Comparison of ENCODE assay signal across 15 cellular contexts in the genomic region with DNA sequence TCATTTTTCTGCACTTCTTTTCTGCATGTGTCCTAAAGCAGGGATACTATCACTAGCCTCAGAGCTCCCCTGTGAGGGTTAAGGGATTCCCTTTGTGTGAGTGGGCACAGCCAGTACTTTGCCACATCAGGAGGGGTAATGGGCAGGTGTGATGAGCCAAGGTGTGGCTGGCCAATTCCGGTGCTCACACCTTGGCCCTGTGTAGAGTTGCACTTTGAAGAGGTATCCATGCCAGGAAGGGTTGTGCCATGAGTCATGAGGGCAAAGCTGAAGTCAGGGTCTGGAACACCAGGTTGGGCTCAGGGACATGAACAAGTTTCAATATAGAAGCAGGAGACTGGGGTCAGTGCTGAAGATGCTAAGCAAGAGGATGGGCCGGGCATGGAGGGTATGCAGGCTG.
DNase-seq lines count a peak whose midpoint lies in the region; ATAC-seq and TF ChIP-seq lines count a peak whose summit lies in the region.
"Had no signal": no experiment of that assay in that cellular context is flagged by ENCODE, and none has a peak within 500 bp of the region (broad histone marks: within the 10 kb centered on the region; RNA-seq: fewer than 3 reads in every experiment).

No MANE protein-coding gene starts in this region.

- H2BK5ac ChIP-seq in trophoblast cell (ENCODE audit: low read depth, low read length, poor library complexity): no peak overlapping the region

- H3K4me3 ChIP-seq in HCT116 (replicated peaks in 1 of 2; ENCODE audit: low read depth in 1 of 2, low read length in 2 of 2) (peak overlapping the region in 1 of 2 experiments; percentile 11; a peak in 1 of 4 replicates), PC-9 (no peak overlapping the region), trophoblast cell (ENCODE audit: low read depth, low read length) (no peak overlapping the region)
- H3K4me3 ChIP-seq: K562, MG63 had no signal

- H3K79me2 ChIP-seq in HCT116 (ENCODE audit: insufficient read depth, low read length) (no peaks in the 10 kb centered on the region), PC-9 (ENCODE audit: low read depth) (no peaks in the 10 kb centered on the region), trophoblast cell (ENCODE audit: control insufficient read depth, insufficient read depth, low read length, poor library complexity) (peaks cover 2% of the 10 kb centered on the region)

- peaks cover 9 to 29% of the 10 kb centered on the region in 2 experiments for H3K4me1 ChIP-seq in HCT116 (ENCODE audit: control insufficient read depth in 1 of 2, insufficient read depth in 2 of 2, low read length in 2 of 2)
- H3K4me1 ChIP-seq in PC-9 (replicated peaks; ENCODE audit: insufficient read depth): peaks cover 20% of the 10 kb centered on the region
- H3K4me1 ChIP-seq in trophoblast cell (ENCODE audit: control insufficient read depth in 1 of 2, insufficient read depth in 2 of 2, low read length in 2 of 2): peaks cover 8 to 9% of the 10 kb centered on the region in 2 experiments

- no peak overlapping the region for H4K12ac ChIP-seq in trophoblast cell (ENCODE audit: low read depth, low read length)

- H2AK5ac ChIP-seq in trophoblast cell (ENCODE audit: low read length): peak overlapping the region; percentile 1

- no peak overlapping the region for H4K8ac ChIP-seq in trophoblast cell (ENCODE audit: low read depth, low read length)

- CTCF ChIA-PET in HCT116 (lab: Charles Lee): no interaction called here
- CTCF ChIA-PET in PC-9 (lab: Charles Lee): no interaction called here

- no peak for TF ChIP-seq CTCF in HCT116 (IDR thresholded peaks at IDR 0.05 in 2 of 3, conservative IDR thresholded peaks at IDR 0.05 in 1 of 3; ENCODE audit: borderline replicate concordance in 1 of 3, insufficient read depth in 1 of 3, low read depth in 2 of 3, low read length in 2 of 3)
- no peak for TF ChIP-seq CTCF in PC-9 (conservative IDR thresholded peaks at IDR 0.05)

- TF ChIP-seq RAD21 in HCT116 (IDR thresholded peaks at IDR 0.05; ENCODE audit: low read depth): peak; percentile 8; the same call in 1 of the 2 replicates

- no peak overlapping the region for H3K4ac ChIP-seq in trophoblast cell (ENCODE audit: low read depth, low read length)

- RAD21 ChIA-PET in HCT116 (lab: Charles Lee; ENCODE audit: low non-redundant PET in 1 of 2, low total read pairs in 2 of 2, uncharacterized antibody in 2 of 2, unreplicated experiment in 2 of 2): no interaction called here

- TF ChIP-seq POLR2A in HCT116 (IDR thresholded peaks at IDR 0.05; ENCODE audit: borderline replicate concordance, extremely low read depth, insufficient read depth, insufficient read length): no peak

- no TSS peak for BruUV-seq in HCT116 (replicated peaks; lab: Mats Ljungman, UMichigan)
- BruUV-seq in PC-9 (replicated peaks; lab: Mats Ljungman, UMichigan): no TSS peak

- H3K27ac ChIP-seq in HCT116 (ENCODE audit: low read depth, low read length) (no peak overlapping the region), PC-9 (0 out of 2 replicates have a peak overlapping the region, but pooled peaks have one; percentile 16), trophoblast cell (ENCODE audit: low read depth, low read length) (no peak overlapping the region)

- H3K79me1 ChIP-seq in trophoblast cell (ENCODE audit: low read length): peaks cover 4% of the 10 kb centered on the region

- DNase-seq in HCT116 (ENCODE audit: low read depth, low spot score) (peak; percentile 51), PC-9 (peak; percentile 66 to 76), islet precursor cell (peak; percentile 56), trophoblast cell (peak; percentile 38 to 61), NCI-H524 (lab: John Stamatoyannopoulos, UW) (no peak), H4 (ENCODE audit: low spot score) (no peak)
- no peak for DNase-seq in effector CD4-positive, alpha-beta T cell
- DNase-seq in activated CD8-positive, alpha-beta memory T cell treated with anti-CD3 and anti-CD28 coated beads, Interleukin-2, amount 50 U/mL, for 48 hours: no peak
- DNase-seq: AML-193, GF-D8, MG63, NCI-H1105, NCI-H187 treated with DMSO at 0.1 percent for 48 hours, NCI-H446 treated with DMSO at 0.1 percent for 48 hours had no signal

- H3K4me2 ChIP-seq in HCT116 (ENCODE audit: low read length) (peak overlapping the region; percentile 64), PC-9 (no peak overlapping the region; the same call in 1 of the 2 replicates), trophoblast cell (ENCODE audit: low read length) (no peak overlapping the region)

- H3K14ac ChIP-seq in trophoblast cell (ENCODE audit: low read length): no peak overlapping the region

- H3K18ac ChIP-seq in trophoblast cell (ENCODE audit: low read length): no peak overlapping the region

- WGBS in trophoblast cell (ENCODE audit: extremely low coverage, insufficient coverage, insufficient read length): no CpG with 5 or more reads among the region's 2 CpGs

- H3F3A ChIP-seq in PC-9 (ENCODE audit: insufficient read depth, low read depth): no peaks in the 10 kb centered on the region

- no peaks in the 10 kb centered on the region for H3K9me2 ChIP-seq in HCT116 (ENCODE audit: insufficient read depth)
- no peaks in the 10 kb centered on the region for H3K9me2 ChIP-seq in PC-9 (ENCODE audit: insufficient read depth)

- H4K20me1 ChIP-seq in HCT116 (ENCODE audit: insufficient read depth) (no peaks in the 10 kb centered on the region), PC-9 (ENCODE audit: insufficient read depth) (no peaks in the 10 kb centered on the region)

- H3K27me3 ChIP-seq in HCT116 (ENCODE audit: insufficient read depth, low read length) (no peaks in the 10 kb centered on the region), PC-9 (ENCODE audit: insufficient read depth, low read depth) (no peaks in the 10 kb centered on the region), trophoblast cell (ENCODE audit: insufficient read depth, low read length) (no peaks in the 10 kb centered on the region)
- H3K27me3 ChIP-seq: MG63 had no signal

- H2BK12ac ChIP-seq in trophoblast cell (ENCODE audit: low read length): no peak overlapping the region

- peak; percentile 87 for ATAC-seq in HCT116
- ATAC-seq: K562 had no signal

- no peak overlapping the region for H3K23ac ChIP-seq in trophoblast cell (ENCODE audit: low read length)

- H3K9ac ChIP-seq in HCT116 (ENCODE audit: low read length) (no peak overlapping the region), trophoblast cell (ENCODE audit: low read length) (peak overlapping the region; percentile 22)

- intact Hi-C loops in HCT116 (cut with micrococcal nuclease) (no loop called here), PC-9 (cut with micrococcal nuclease; ENCODE audit: unreplicated experiment) (no loop called here)

- H3K36me3 ChIP-seq in HCT116 (ENCODE audit: control insufficient read depth in 1 of 2, insufficient read depth in 2 of 2, low read length in 2 of 2): no peaks in the 10 kb centered on the region
- no peaks in the 10 kb centered on the region for H3K36me3 ChIP-seq in PC-9 (ENCODE audit: low read depth)
- H3K36me3 ChIP-seq in trophoblast cell (ENCODE audit: control insufficient read depth in 1 of 2, insufficient read depth in 2 of 2, low read length in 2 of 2): no peaks in the 10 kb centered on the region
- H3K36me3 ChIP-seq: MG63 had no signal

- H3K9me3 ChIP-seq in HCT116 (ENCODE audit: control insufficient read depth in 1 of 2, insufficient read depth in 1 of 2, low read depth in 1 of 2, low read length in 2 of 2) (no peaks in the 10 kb centered on the region), PC-9 (ENCODE audit: insufficient read depth, low read depth) (no peaks in the 10 kb centered on the region), trophoblast cell (ENCODE audit: insufficient read depth, low read depth, low read length) (no peaks in the 10 kb centered on the region)
- H3K9me3 ChIP-seq: MG63 had no signal

- H2BK120ac ChIP-seq in trophoblast cell (ENCODE audit: insufficient read depth, low read length, poor library complexity): no peak overlapping the region

- POLR2A ChIA-PET in HCT116 (lab: Charles Lee) (interaction anchor here (1.3 kb wide), 1 partner anchor 12 kb away, joined by 3 read pairs; no protein-coding TSS in a partner anchor), PC-9 (lab: Charles Lee; ENCODE audit: unreplicated experiment) (interaction anchor here (0.7 kb wide), 1 partner anchor 330 kb away, joined by 3 read pairs; no protein-coding TSS in a partner anchor)

- H2AFZ ChIP-seq in HCT116 (ENCODE audit: low read depth, low read length, poor library complexity, severe bottlenecking) (peak overlapping the region; percentile 85), PC-9 (no peak overlapping the region), trophoblast cell (ENCODE audit: insufficient read depth, low read length, poor library complexity) (no peak overlapping the region)

- no peak overlapping the region for H4K91ac ChIP-seq in trophoblast cell (ENCODE audit: low read depth, low read length)

TF ChIP-seq in HCT116, 20 proteins besides CTCF, POLR2A, EP300 and RAD21 (continues in another document):
- TF ChIP-seq FOSL1 (IDR thresholded peaks at IDR 0.05; ENCODE audit: low read depth) (peak; percentile 72), SIN3A (IDR thresholded peaks at IDR 0.05; ENCODE audit: low read depth) (no peak), CBX3 (IDR thresholded peaks at IDR 0.05; ENCODE audit: low read depth) (peak; percentile 90), POLR2AphosphoS5 (IDR thresholded peaks at IDR 0.05; ENCODE audit: low read depth, low read length) (0 out of 2 replicates have a peak, but pooled peaks have one; percentile 31), SRF (IDR thresholded peaks at IDR 0.05; ENCODE audit: low read depth) (no peak), SP1 (IDR thresholded peaks at IDR 0.05; ENCODE audit: low read depth) (peak; percentile 72), TCF7L2 (IDR thresholded peaks at IDR 0.05; ENCODE audit: borderline replicate concordance, extremely low read depth, insufficient read depth, insufficient read length) (peak; percentile 75)
- TF ChIP-seq, protein P1, sequence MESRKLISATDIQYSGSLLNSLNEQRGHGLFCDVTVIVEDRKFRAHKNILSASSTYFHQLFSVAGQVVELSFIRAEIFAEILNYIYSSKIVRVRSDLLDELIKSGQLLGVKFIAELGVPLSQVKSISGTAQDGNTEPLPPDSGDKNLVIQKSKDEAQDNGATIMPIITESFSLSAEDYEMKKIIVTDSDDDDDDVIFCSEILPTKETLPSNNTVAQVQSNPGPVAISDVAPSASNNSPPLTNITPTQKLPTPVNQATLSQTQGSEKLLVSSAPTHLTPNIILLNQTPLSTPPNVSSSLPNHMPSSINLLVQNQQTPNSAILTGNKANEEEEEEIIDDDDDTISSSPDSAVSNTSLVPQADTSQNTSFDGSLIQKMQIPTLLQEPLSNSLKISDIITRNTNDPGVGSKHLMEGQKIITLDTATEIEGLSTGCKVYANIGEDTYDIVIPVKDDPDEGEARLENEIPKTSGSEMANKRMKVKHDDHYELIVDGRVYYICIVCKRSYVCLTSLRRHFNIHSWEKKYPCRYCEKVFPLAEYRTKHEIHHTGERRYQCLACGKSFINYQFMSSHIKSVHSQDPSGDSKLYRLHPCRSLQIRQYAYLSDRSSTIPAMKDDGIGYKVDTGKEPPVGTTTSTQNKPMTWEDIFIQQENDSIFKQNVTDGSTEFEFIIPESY (IDR thresholded peaks at IDR 0.05; ENCODE audit: extremely low read depth, insufficient replicate concordance, low read length): no peak

Comparison
In these comparisons a context has a peak if more than half of its experiments do, and no peak if none do; other contexts are left out.
1. DNase-seq: peak in HCT116 (single experiment), PC-9 (2 of 2), islet precursor cell (single experiment) and trophoblast cell (2 of 2); none in NCI-H524 (0 of 2), effector CD4-positive, alpha-beta T cell (single experiment), activated CD8-positive, alpha-beta memory T cell treated with anti-CD3 and anti-CD28 coated beads, Interleukin-2, amount 50 U/mL, for 48 hours (single experiment) and H4 (single experiment).